In genomic region chr9:110048473-110048975, GRCh38 we compare ENCODE assay signal across 1 cellular context.
TF ChIP-seq lines count a peak whose summit lies in the region.

No MANE protein-coding gene starts in this region.

TF ChIP-seq in H1, 55 proteins besides CTCF, POLR2A, EP300 and RAD21 (continued from another document):
- TF ChIP-seq ASH2L (IDR thresholded peaks at IDR 0.05; ENCODE audit: low read length), result peak; percentile 9
- no peak for TF ChIP-seq SIRT6 (IDR thresholded peaks at IDR 0.05; ENCODE audit: low read length)
- TF ChIP-seq JUND (IDR thresholded peaks at IDR 0.05; ENCODE audit: low read length), result no peak
- TF ChIP-seq ATF3 (IDR thresholded peaks at IDR 0.05; ENCODE audit: insufficient read depth, low read depth, low read length), result no peak
- TF ChIP-seq POU5F1 (IDR thresholded peaks at IDR 0.05; ENCODE audit: low read depth, low read length), result no peak
- TF ChIP-seq CBX8 (IDR thresholded peaks at IDR 0.05; ENCODE audit: borderline replicate concordance, low read depth, low read length), result no peak
- no peak for TF ChIP-seq RNF2 (IDR thresholded peaks at IDR 0.05; ENCODE audit: borderline replicate concordance, low read depth, low read length, missing control alignments, poor library complexity, severe bottlenecking)
- no peak for TF ChIP-seq SP2 (IDR thresholded peaks at IDR 0.05; ENCODE audit: low read length)
- no peak for TF ChIP-seq CHD7 (IDR thresholded peaks at IDR 0.05; ENCODE audit: insufficient replicate concordance, low read length)
- no peak for TF ChIP-seq CTBP2 (IDR thresholded peaks at IDR 0.05; ENCODE audit: borderline replicate concordance, insufficient read depth, insufficient read length, low read length)
- TF ChIP-seq KDM5A (IDR thresholded peaks at IDR 0.05; ENCODE audit: low read length), result no peak
- TF ChIP-seq CEBPB (IDR thresholded peaks at IDR 0.05; ENCODE audit: low read depth, low read length), result no peak
- peak; percentile 64; the same call in 1 of the 2 replicates for TF ChIP-seq TBP (IDR thresholded peaks at IDR 0.05; ENCODE audit: low read depth, low read length)
- no peak for TF ChIP-seq MAX (IDR thresholded peaks at IDR 0.05)
- peak; percentile 19 for TF ChIP-seq KDM4A (IDR thresholded peaks at IDR 0.05; ENCODE audit: low read depth, low read length, severe bottlenecking)
- peak; percentile 66 for TF ChIP-seq TAF1 (IDR thresholded peaks at IDR 0.05; ENCODE audit: low read depth, low read length)
- peak; percentile 68 for TF ChIP-seq PHF8 (conservative IDR thresholded peaks at IDR 0.05; ENCODE audit: low read depth, low read length)
- TF ChIP-seq TAF7 (optimal IDR thresholded peaks at IDR 0.05; ENCODE audit: borderline replicate concordance, low read depth, low read length), result peak; percentile 86
- no peak for TF ChIP-seq SP4 (IDR thresholded peaks at IDR 0.05; ENCODE audit: low read length)
- TF ChIP-seq KDM1A (IDR thresholded peaks at IDR 0.05; ENCODE audit: borderline replicate concordance, low read length), result no peak
- TF ChIP-seq CREB1 (IDR thresholded peaks at IDR 0.05), result no peak
- TF ChIP-seq RBBP5 (IDR thresholded peaks at IDR 0.05; ENCODE audit: borderline replicate concordance, low read depth, low read length), result peak; percentile 9
- no peak for TF ChIP-seq FOSL1 (IDR thresholded peaks at IDR 0.05; ENCODE audit: insufficient read depth, low read depth, low read length)
- no peak for TF ChIP-seq CBX5 (IDR thresholded peaks at IDR 0.05; ENCODE audit: low read depth, low read length)
- TF ChIP-seq BACH1 (IDR thresholded peaks at IDR 0.05; ENCODE audit: low read length), result no peak
- TF ChIP-seq USF2 (IDR thresholded peaks at IDR 0.05; ENCODE audit: low read length), result no peak
- no peak for TF ChIP-seq CHD1 (IDR thresholded peaks at IDR 0.05; ENCODE audit: low read depth, low read length)
- no peak for TF ChIP-seq EZH2 (IDR thresholded peaks at IDR 0.05; ENCODE audit: low read depth, low read length, severe bottlenecking)
- TF ChIP-seq ATF2 (IDR thresholded peaks at IDR 0.05; ENCODE audit: low read length), result no peak
- TF ChIP-seq GTF2F1 (IDR thresholded peaks at IDR 0.05; ENCODE audit: borderline replicate concordance, low read depth, low read length), result no peak
- TF ChIP-seq NANOG (IDR thresholded peaks at IDR 0.05; ENCODE audit: insufficient read depth, low read depth, low read length, poor library complexity, severe bottlenecking), result no peak
- no peak for TF ChIP-seq EGR1 (IDR thresholded peaks at IDR 0.05; ENCODE audit: borderline replicate concordance, low read depth, low read length)
- TF ChIP-seq SRF (IDR thresholded peaks at IDR 0.05; ENCODE audit: low read depth, low read length), result no peak
- no peak for TF ChIP-seq E2F6 (IDR thresholded peaks at IDR 0.05)
- no peak for TF ChIP-seq GABPA (IDR thresholded peaks at IDR 0.05; ENCODE audit: borderline replicate concordance, insufficient read depth, low read length)
- TF ChIP-seq POLR2AphosphoS5 (IDR thresholded peaks at IDR 0.05; ENCODE audit: low read depth, low read length), result no peak
- TF ChIP-seq MAFK (IDR thresholded peaks at IDR 0.05; ENCODE audit: low read depth, low read length), result no peak
- TF ChIP-seq SIX5 (IDR thresholded peaks at IDR 0.05; ENCODE audit: low read depth, low read length), result no peak
- TF ChIP-seq HDAC6 (IDR thresholded peaks at IDR 0.05; ENCODE audit: low read depth, low read length), result no peak
